In genomic region chr15:89364741-89365450, GRCh38 we compare ENCODE assay signal across 1 cellular context.
TF ChIP-seq lines count a peak whose summit lies in the region.

No MANE protein-coding gene starts in this region.

TF ChIP-seq in SK-N-SH, 30 proteins besides CTCF, POLR2A, EP300 and RAD21 (continued from another document):
- TF ChIP-seq REST (IDR thresholded peaks at IDR 0.05; ENCODE audit: low read depth, low read length) (peak; percentile 92), MAX (IDR thresholded peaks at IDR 0.05; ENCODE audit: low read depth) (no peak), JUND (IDR thresholded peaks at IDR 0.05) (no peak), RXRA (IDR thresholded peaks at IDR 0.05; ENCODE audit: borderline replicate concordance, low read depth) (no peak), TEAD4 (IDR thresholded peaks at IDR 0.05; ENCODE audit: borderline replicate concordance, insufficient read depth) (no peak)
